25 cellular contexts compared by ENCODE assay signal in genomic region chr4:177509346-177509745, GRCh38.
DNase-seq lines count a peak whose midpoint lies in the region; ATAC-seq, FAIRE-seq and TF ChIP-seq lines count a peak whose summit lies in the region.
"Had no signal": no experiment of that assay in that cellular context is flagged by ENCODE, and none has a peak within 500 bp of the region (broad histone marks: within the 10 kb centered on the region; RNA-seq: fewer than 3 reads in every experiment).

No MANE protein-coding gene starts in this region.

- CTCF ChIA-PET in CD4-positive, alpha-beta memory T cell (lab: Charles Lee; ENCODE audit: partially characterized antibody), result no interaction called here

- ATAC-seq in mucosa of descending colon, result peak; percentile 58

- peaks cover 11% of the 10 kb centered on the region for H3K4me1 ChIP-seq in mucosa of descending colon (ENCODE audit: low read depth)
- H3K4me1 ChIP-seq in CD4-positive, alpha-beta memory T cell (ENCODE audit: insufficient read depth, low read length), result no peaks in the 10 kb centered on the region
- H3K4me1 ChIP-seq: BLaER1 had no signal

- H3K4me1 Mint-ChIP-seq in CD4-positive, alpha-beta memory T cell, result no peaks in the 10 kb centered on the region
- H3K4me1 Mint-ChIP-seq: B cell; CD8-positive, alpha-beta memory T cell had no signal

- H3K4me3 ChIP-seq in epithelial cell of esophagus (ENCODE audit: low read length), result no peak overlapping the region
- no peak overlapping the region for H3K4me3 ChIP-seq in mucosa of descending colon
- H3K4me3 ChIP-seq in CD4-positive, alpha-beta memory T cell (ENCODE audit: low read length in 2 of 2), result no peak overlapping the region
- H3K4me3 ChIP-seq: BLaER1, GM23248 had no signal

- H3K27me3 ChIP-seq in CD4-positive, alpha-beta memory T cell (ENCODE audit: insufficient read depth, low read length), result no peaks in the 10 kb centered on the region
- H3K27me3 ChIP-seq: BLaER1 had no signal

- H3K9me3 ChIP-seq in mucosa of descending colon, result no peaks in the 10 kb centered on the region
- no peaks in the 10 kb centered on the region for H3K9me3 ChIP-seq in CD4-positive, alpha-beta memory T cell (ENCODE audit: control insufficient read depth in 1 of 2, low read length in 2 of 2)
- H3K9me3 ChIP-seq: BLaER1 had no signal

- peaks cover 0 to 5% of the 10 kb centered on the region in 2 donors for H3K36me3 Mint-ChIP-seq in CD4-positive, alpha-beta memory T cell

- peaks cover 0 to 2% (median 0%) of the 10 kb centered on the region in 8 donors for H3K9me3 Mint-ChIP-seq in CD4-positive, alpha-beta memory T cell

- no peak overlapping the region for H3K27ac Mint-ChIP-seq in CD4-positive, alpha-beta memory T cell
- H3K27ac Mint-ChIP-seq: B cell; CD4-positive, CD25-positive, alpha-beta regulatory T cell; CD8-positive, alpha-beta memory T cell had no signal

- no peak overlapping the region for H3K27ac ChIP-seq in CD4-positive, alpha-beta memory T cell (ENCODE audit: low read depth, low read length)
- H3K27ac ChIP-seq: 22Rv1, BLaER1, C4-2B, GM23248 had no signal

- POLR2A ChIA-PET in CD4-positive, alpha-beta memory T cell (lab: Charles Lee; ENCODE audit: partially characterized antibody), result no interaction called here

- FAIRE-seq in HTR-8/SVneo (lab: Jason Lieb, UNC), result peak; percentile 40
- FAIRE-seq: A204.1, D721Med, GM12891, GM18507, H1 had no signal

- DNase-seq in HTR-8/SVneo (ENCODE audit: insufficient read length, low spot score) (no peak), NCI-H69 (lab: John Stamatoyannopoulos, UW) (peak; percentile 86), epithelial cell of esophagus (ENCODE audit: low read depth) (peak; percentile 27), mucosa of descending colon (peak in 1 of 3 donors; percentile 12), SW 1271 (lab: John Stamatoyannopoulos, UW) (no peak), RPMI8226 (no peak)
- no peak for DNase-seq in stimulated activated CD4-positive, alpha-beta T cell treated with anti-CD3 and anti-CD28 coated beads, Interleukin-2, amount 100 ng/mL, for 48 hours
- DNase-seq in CD4-positive, alpha-beta memory T cell, result no peak
- DNase-seq: CD4-positive, CD25-positive, alpha-beta regulatory T cell; CD8-positive, alpha-beta memory T cell; DMS 273 treated with DMSO at 0.1 percent for 48 hours; DMS79; GF-D8; GM23248; H7; HCEC 1CT had no signal

- H3K27me3 Mint-ChIP-seq in CD4-positive, alpha-beta memory T cell, result no peaks in the 10 kb centered on the region
- H3K27me3 Mint-ChIP-seq: B cell; CD8-positive, alpha-beta memory T cell had no signal

- no peak overlapping the region for H3K4me3 Mint-ChIP-seq in CD4-positive, alpha-beta memory T cell
- H3K4me3 Mint-ChIP-seq: B cell; CD4-positive, CD25-positive, alpha-beta regulatory T cell; CD8-positive, alpha-beta memory T cell had no signal

- intact Hi-C loops in mucosa of descending colon (cut with DNase I, micrococcal nuclease), result no loop called here
- intact Hi-C loops in CD4-positive, alpha-beta memory T cell (cut with micrococcal nuclease), result no loop called here

- no peak for TF ChIP-seq CTCF in epithelial cell of esophagus (IDR thresholded peaks at IDR 0.05; ENCODE audit: insufficient read depth, low read depth, low read length, missing control alignments)
- no peak for TF ChIP-seq CTCF in mucosa of descending colon (IDR thresholded peaks at IDR 0.05)

- no peaks in the 10 kb centered on the region for H3K36me3 ChIP-seq in mucosa of descending colon (ENCODE audit: low read depth)
- H3K36me3 ChIP-seq in CD4-positive, alpha-beta memory T cell (ENCODE audit: insufficient read depth, low read length), result no peaks in the 10 kb centered on the region
- H3K36me3 ChIP-seq: BLaER1 had no signal

Comparison
In these comparisons a context has a peak if more than half of its experiments do, and no peak if none do; other contexts are left out.
1. DNase-seq: peak in NCI-H69 (single experiment) and epithelial cell of esophagus (single experiment); none in HTR-8/SVneo (single experiment), SW 1271 (0 of 2), RPMI8226 (single experiment), stimulated activated CD4-positive, alpha-beta T cell treated with anti-CD3 and anti-CD28 coated beads, Interleukin-2, amount 100 ng/mL, for 48 hours (0 of 2) and CD4-positive, alpha-beta memory T cell (0 of 5).